In genomic region chr6:160919713-160920112, GRCh38 we compare ENCODE assay signal across 10 cellular contexts.
DNase-seq lines count a peak whose midpoint lies in the region; ATAC-seq, FAIRE-seq and TF ChIP-seq lines count a peak whose summit lies in the region.
"Had no signal": no experiment of that assay in that cellular context is flagged by ENCODE, and none has a peak within 500 bp of the region (broad histone marks: within the 10 kb centered on the region; RNA-seq: fewer than 3 reads in every experiment).

No MANE protein-coding gene starts in this region.

- no peak overlapping the region for H3K27ac Mint-ChIP-seq in WTC11

- CTCF ChIA-PET in WTC11 (lab: Charles Lee), result no interaction called here

- no peak for TF ChIP-seq POLR2A in H54 (IDR thresholded peaks at IDR 0.05; ENCODE audit: low read depth, low read length)

- H3K27me3 Mint-ChIP-seq in WTC11 (ENCODE audit: low read depth), result 0 out of 2 replicates have a peak, but pooled peaks cover 5% of the 10 kb centered on the region

- no peak for TF ChIP-seq CTCF in WTC11 (IDR thresholded peaks at IDR 0.05)

- no peak for ATAC-seq in WTC11
- no peak for ATAC-seq in HG03135 (IDR thresholded peaks at IDR 0.05; ENCODE audit: unreplicated experiment)
- ATAC-seq in stimulated activated naive CD8-positive, alpha-beta T cell treated with anti-CD3 and anti-CD28 coated beads, Interleukin-15, Interleukin-2, amounts not matched to agents 100 U/mL and 50 U/mL, for 24 hours, result no peak

- POLR2A ChIA-PET in WTC11 (lab: Charles Lee), result no interaction called here

- DNase-seq in A172 (ENCODE audit: low spot score), result peak; percentile 58
- DNase-seq in H54 (ENCODE audit: insufficient read length, low spot score), result peak; percentile 8
- no peak for DNase-seq in WTC11 (ENCODE audit: low spot score)
- DNase-seq in hepatic stellate cell (ENCODE audit: low spot score), result peak; percentile 56
- DNase-seq in GM19238 (ENCODE audit: insufficient read length, low spot score), result no peak
- no peak for DNase-seq in stimulated activated naive CD8-positive, alpha-beta T cell treated with anti-CD3 and anti-CD28 coated beads, Interleukin-15, Interleukin-2, amounts not matched to agents 100 U/mL and 50 U/mL, for 24 hours
- DNase-seq in dermis blood vessel endothelial cell, result no peak
- DNase-seq: cerebellar nuclear complex, NCI-H2029 had no signal

- no peak for FAIRE-seq in H54 (lab: Jason Lieb, UNC)

- peaks cover 4% of the 10 kb centered on the region; the same call in 1 of the 2 replicates for H3K4me1 Mint-ChIP-seq in WTC11

- H3K4me3 Mint-ChIP-seq in WTC11, result no peak overlapping the region

- peaks cover 18% of the 10 kb centered on the region for H3K36me3 Mint-ChIP-seq in WTC11

- peaks cover 47% of the 10 kb centered on the region for H3K9me3 Mint-ChIP-seq in WTC11

TF ChIP-seq in WTC11, 78 proteins besides CTCF, POLR2A, EP300 and RAD21:
- TF ChIP-seq GABPB1 (CRISPR knock-in tag; IDR thresholded peaks at IDR 0.05) (peak; percentile 48; the same call in 1 of the 2 replicates), ARID4B (CRISPR knock-in tag; IDR thresholded peaks at IDR 0.05; ENCODE audit: borderline replicate concordance) (no peak)

Comparison
In these comparisons a context has a peak if more than half of its experiments do, and no peak if none do; other contexts are left out.
1. DNase-seq: peak in A172 (single experiment), H54 (single experiment) and hepatic stellate cell (single experiment); none in WTC11 (single experiment), GM19238 (single experiment), stimulated activated naive CD8-positive, alpha-beta T cell treated with anti-CD3 and anti-CD28 coated beads, Interleukin-15, Interleukin-2, amounts not matched to agents 100 U/mL and 50 U/mL, for 24 hours (single experiment) and dermis blood vessel endothelial cell (single experiment).